ENCODE assay signal across 14 cellular contexts in genomic region chr10:130985158-130985753, GRCh38.
DNase-seq lines count a peak whose midpoint lies in the region; ATAC-seq and TF ChIP-seq lines count a peak whose summit lies in the region.
"Had no signal": no experiment of that assay in that cellular context is flagged by ENCODE, and none has a peak within 500 bp of the region (broad histone marks: within the 10 kb centered on the region; RNA-seq: fewer than 3 reads in every experiment).

No MANE protein-coding gene starts in this region.

- WGBS in lung, 2 donors, result 88 to 91% methylated on average over 16 of the region's 16 CpGs

- no peak overlapping the region for H3K4me3 ChIP-seq in lung
- H3K4me3 ChIP-seq: GM23248, HAP-1 had no signal

- peaks cover 2% of the 10 kb centered on the region for H3K9me3 Mint-ChIP-seq in activated CD8-positive, alpha-beta memory T cell treated with anti-CD3 and anti-CD28 coated beads, Interleukin-2, amount 10 ng/mL, durations not matched to agents 7 days and 5 days (ENCODE audit: low read depth)

- CTCF ChIA-PET in activated CD8-positive, alpha-beta memory T cell treated with anti-CD3 and anti-CD28 coated beads, Interleukin-2, amount 10 ng/mL, durations not matched to agents 7 days and 5 days (lab: Charles Lee), result no interaction called here

- H3K27ac ChIP-seq in lung (ENCODE audit: low read depth in 1 of 2, low read length in 1 of 2), result no peak overlapping the region
- no peak overlapping the region for H3K27ac ChIP-seq in foreskin keratinocyte
- H3K27ac ChIP-seq: GM23248 had no signal

- H3K27me3 ChIP-seq in lung (ENCODE audit: control insufficient read depth, insufficient read depth) (no peaks in the 10 kb centered on the region), foreskin keratinocyte (no peaks in the 10 kb centered on the region)

- H3K4me1 Mint-ChIP-seq in activated CD8-positive, alpha-beta memory T cell treated with anti-CD3 and anti-CD28 coated beads, Interleukin-2, amount 10 ng/mL, durations not matched to agents 7 days and 5 days, result no peaks in the 10 kb centered on the region
- H3K4me1 Mint-ChIP-seq: CD4-positive, CD25-positive, alpha-beta regulatory T cell; CD8-positive, alpha-beta memory T cell had no signal

- H3K27me3 Mint-ChIP-seq in activated CD8-positive, alpha-beta memory T cell treated with anti-CD3 and anti-CD28 coated beads, Interleukin-2, amount 10 ng/mL, durations not matched to agents 7 days and 5 days, result no peaks in the 10 kb centered on the region
- H3K27me3 Mint-ChIP-seq: CD4-positive, CD25-positive, alpha-beta regulatory T cell; CD8-positive, alpha-beta memory T cell had no signal

- no peaks in the 10 kb centered on the region for H3K36me3 Mint-ChIP-seq in activated CD8-positive, alpha-beta memory T cell treated with anti-CD3 and anti-CD28 coated beads, Interleukin-2, amount 10 ng/mL, durations not matched to agents 7 days and 5 days
- H3K36me3 Mint-ChIP-seq: CD4-positive, CD25-positive, alpha-beta regulatory T cell; CD8-positive, alpha-beta memory T cell had no signal

- peaks cover 2 to 3% of the 10 kb centered on the region in 2 donors for H3K9me3 ChIP-seq in lung (ENCODE audit: control insufficient read depth in 2 of 2, insufficient read depth in 1 of 2, low read length in 1 of 2)
- H3K9me3 ChIP-seq: Caco-2, HAP-1 had no signal

- no peak overlapping the region for H3K27ac Mint-ChIP-seq in activated CD8-positive, alpha-beta memory T cell treated with anti-CD3 and anti-CD28 coated beads, Interleukin-2, amount 10 ng/mL, durations not matched to agents 7 days and 5 days
- H3K27ac Mint-ChIP-seq: CD4-positive, CD25-positive, alpha-beta regulatory T cell had no signal

- ATAC-seq in activated CD8-positive, alpha-beta memory T cell treated with anti-CD3 and anti-CD28 coated beads, Interleukin-2, amount 10 ng/mL, durations not matched to agents 7 days and 5 days, result no peak
- no peak for ATAC-seq in lung (ENCODE audit: insufficient read depth, low FRiP score)
- ATAC-seq in foreskin keratinocyte, result no peak

- peak; percentile 11 for DNase-seq in activated CD8-positive, alpha-beta memory T cell treated with anti-CD3 and anti-CD28 coated beads, Interleukin-2, amount 10 ng/mL, durations not matched to agents 7 days and 5 days
- DNase-seq in activated CD8-positive, alpha-beta memory T cell treated with anti-CD3 and anti-CD28 coated beads, Interleukin-2, amount 50 U/mL, for 4 hours, result no peak
- peak; percentile 20 for DNase-seq in lung (ENCODE audit: low spot score)
- DNase-seq in retina, result peak; percentile 30
- no peak for DNase-seq in foreskin keratinocyte
- no peak for DNase-seq in NCI-H82 (lab: John Stamatoyannopoulos, UW)
- DNase-seq in NCI-H2227 (lab: John Stamatoyannopoulos, UW; ENCODE audit: unreplicated experiment), result no peak
- DNase-seq: 8988T; C1 segment of cervical spinal cord; Caco-2; CD4-positive, CD25-positive, alpha-beta regulatory T cell; GM23248 had no signal

- no peak for TF ChIP-seq CTCF in lung (IDR thresholded peaks at IDR 0.05; ENCODE audit: control extremely low read depth, extremely low read depth)
- TF ChIP-seq CTCF in foreskin keratinocyte (conservative IDR thresholded peaks at IDR 0.05), result no peak

- H3K4me3 Mint-ChIP-seq in activated CD8-positive, alpha-beta memory T cell treated with anti-CD3 and anti-CD28 coated beads, Interleukin-2, amount 10 ng/mL, durations not matched to agents 7 days and 5 days, result no peak overlapping the region
- H3K4me3 Mint-ChIP-seq: CD4-positive, CD25-positive, alpha-beta regulatory T cell; CD8-positive, alpha-beta memory T cell had no signal

- H3K4me1 ChIP-seq in lung (ENCODE audit: control insufficient read depth in 2 of 2, insufficient read depth in 2 of 2, low read length in 2 of 2) (no peaks in the 10 kb centered on the region), foreskin keratinocyte (no peaks in the 10 kb centered on the region)
- H3K4me1 ChIP-seq: Caco-2, HAP-1 had no signal

- no peaks in the 10 kb centered on the region for H3K36me3 ChIP-seq in lung (ENCODE audit: control insufficient read depth in 2 of 2, insufficient read depth in 2 of 2, low read length in 2 of 2)
- H3K36me3 ChIP-seq: HAP-1 had no signal

Comparison
In these comparisons a context has a peak if more than half of its experiments do, and no peak if none do; other contexts are left out.
1. DNase-seq: peak in activated CD8-positive, alpha-beta memory T cell treated with anti-CD3 and anti-CD28 coated beads, Interleukin-2, amount 10 ng/mL, durations not matched to agents 7 days and 5 days (single experiment), lung (single experiment) and retina (single experiment); none in activated CD8-positive, alpha-beta memory T cell treated with anti-CD3 and anti-CD28 coated beads, Interleukin-2, amount 50 U/mL, for 4 hours (single experiment), foreskin keratinocyte (0 of 2), NCI-H82 (single experiment) and NCI-H2227 (single experiment).